ENCODE assay signal across 25 cellular contexts in genomic region chr2:219214141-219214540, GRCh38.
"Had no signal": no experiment of that assay in that cellular context is flagged by ENCODE, and none has a peak within 500 bp of the region (broad histone marks: within the 10 kb centered on the region; RNA-seq: fewer than 3 reads in every experiment).

No MANE protein-coding gene starts in this region.

- H3K27me3 Mint-ChIP-seq: T-helper 17 cell had no signal

- H3K9me3 Mint-ChIP-seq: endodermal cell, nephron progenitor cell had no signal

- ATAC-seq: gastroesophageal sphincter, heart left ventricle, left colon, mucosa of descending colon, T-helper 17 cell had no signal

- H3K4me3 Mint-ChIP-seq: endodermal cell, nephron progenitor cell, T-helper 17 cell had no signal

- H3K27ac Mint-ChIP-seq: endodermal cell, nephron progenitor cell, T-helper 17 cell had no signal

- DNase-seq: activated CD4-positive, alpha-beta T cell treated with anti-CD3 and anti-CD28 coated beads, Interleukin-2, amount 50 U/mL, for 1 hour; activated CD4-positive, CD25-positive, alpha-beta regulatory T cell; activated CD8-positive, alpha-beta memory T cell treated with anti-CD3 and anti-CD28 coated beads for 24 hours; activated effector memory CD4-positive, alpha-beta T cell treated with Interleukin-2 at 50 U/mL for 16 hours; activated naive CD4-positive, alpha-beta T cell treated with anti-CD3 and anti-CD28 coated beads, Interleukin-2, amount 50 U/mL, for 16 hours; activated T-cell treated with anti-CD3 and anti-CD28 coated beads, Interleukin-2, amount 50 U/mL, for 48 hours; cerebellar nuclear complex; cortex of kidney; endodermal cell; islet precursor cell; left colon; mesendoderm; mucosa of descending colon; nephron progenitor cell; occipital lobe; stimulated activated CD4-positive, alpha-beta T cell treated with anti-CD3 and anti-CD28 coated beads, Interleukin-2, amount 100 ng/mL, for 48 hours; stimulated activated CD8-positive, alpha-beta memory T cell treated with anti-CD3 and anti-CD28 coated beads, Interleukin-4, amount 100 ng/mL, for 48 hours; stimulated activated naive CD4-positive, alpha-beta T cell treated with Interleukin-2 at 50 U/mL for 16 hours; SW 1271; T-helper 17 cell; upper lobe of left lung had no signal

- H3K27ac ChIP-seq: gastroesophageal sphincter, heart left ventricle, SK-N-MC, thoracic aorta, upper lobe of left lung had no signal
